ENCODE assay signal across 16 cellular contexts in the genomic region with DNA sequence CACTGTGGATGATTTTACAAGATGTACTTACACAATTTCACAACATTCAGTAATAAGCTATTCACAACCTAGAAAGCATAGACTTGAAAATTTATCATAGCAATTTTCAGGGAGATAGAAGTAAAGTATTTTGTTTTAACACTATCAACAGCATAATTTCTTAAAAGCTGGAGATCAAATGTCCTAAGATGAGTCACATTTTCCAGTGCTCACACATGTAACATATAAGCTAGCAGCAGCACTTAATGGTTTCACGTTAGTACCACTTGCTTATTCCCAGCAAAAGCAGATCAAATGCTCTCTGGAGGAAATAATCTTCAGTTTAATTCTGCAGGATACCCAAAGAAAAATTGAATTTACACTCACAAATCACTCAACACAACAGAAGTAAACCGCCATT. TPM values are rescaled to one million over a fixed set of nuclear protein-coding genes. Genes with fewer than 3 reads are reported as not detected.
DNase-seq lines count a peak whose midpoint lies in the region; FAIRE-seq and TF ChIP-seq lines count a peak whose summit lies in the region.
"Had no signal": no experiment of that assay in that cellular context is flagged by ENCODE, and none has a peak within 500 bp of the region (broad histone marks: within the 10 kb centered on the region; RNA-seq: fewer than 3 reads in every experiment).

No MANE protein-coding gene starts in this region.

- H3K36me3 ChIP-seq in bronchial epithelial cell (ENCODE audit: control insufficient read depth, insufficient read depth, low read length), result no peaks in the 10 kb centered on the region
- H3K36me3 ChIP-seq in MM.1S (replicated peaks; ENCODE audit: insufficient read depth, low read length), result no peaks in the 10 kb centered on the region
- H3K36me3 ChIP-seq: BLaER1 had no signal

- no peaks in the 10 kb centered on the region for H3K27me3 ChIP-seq in bronchial epithelial cell (ENCODE audit: control insufficient read depth, insufficient read depth, low read length)
- H3K27me3 ChIP-seq in MM.1S (replicated peaks; ENCODE audit: insufficient read depth, low read length), result no peaks in the 10 kb centered on the region
- H3K27me3 ChIP-seq: BLaER1 had no signal

- no peak overlapping the region for H3K9ac ChIP-seq in MM.1S (ENCODE audit: low read length)
- H3K9ac ChIP-seq: BLaER1 had no signal

- H4K20me1 ChIP-seq in MM.1S (ENCODE audit: insufficient read depth, low read length), result no peaks in the 10 kb centered on the region
- H4K20me1 ChIP-seq: BLaER1 had no signal

- no peaks in the 10 kb centered on the region for H3F3A ChIP-seq in MM.1S (ENCODE audit: insufficient read depth, low read length)

- peaks cover 2% of the 10 kb centered on the region for H3K9me3 Mint-ChIP-seq in glutamatergic neuron (ENCODE audit: unreplicated experiment)

- no peaks in the 10 kb centered on the region for H3K79me2 ChIP-seq in MM.1S (ENCODE audit: low read length)

- no peaks in the 10 kb centered on the region for H3K9me3 ChIP-seq in MM.1S (replicated peaks; ENCODE audit: insufficient read depth, low read length)
- H3K9me3 ChIP-seq: BLaER1 had no signal

- no peak overlapping the region for H3K4me3 Mint-ChIP-seq in glutamatergic neuron (ENCODE audit: unreplicated experiment)
- H3K4me3 Mint-ChIP-seq: CD8-positive, alpha-beta memory T cell; GM23338; H9 had no signal

- no peaks in the 10 kb centered on the region for H3K9me2 ChIP-seq in MM.1S (replicated peaks; ENCODE audit: insufficient read depth, low read length)

- H3K4me1 ChIP-seq in MM.1S (ENCODE audit: low read length), result no peaks in the 10 kb centered on the region
- H3K4me1 ChIP-seq: A549, BLaER1, Caco-2 had no signal

- TF ChIP-seq CTCF in bronchial epithelial cell (IDR thresholded peaks at IDR 0.05; ENCODE audit: insufficient read depth, low read length, severe bottlenecking), result no peak
- TF ChIP-seq CTCF in glutamatergic neuron (IDR thresholded peaks at IDR 0.05; ENCODE audit: partially characterized antibody, unreplicated experiment), result no peak
- no peak for TF ChIP-seq CTCF in MM.1S (IDR thresholded peaks at IDR 0.05; ENCODE audit: low read length)

- no peak overlapping the region for H3K4me2 ChIP-seq in MM.1S (ENCODE audit: low read depth, low read length)
- H3K4me2 ChIP-seq: A549, BLaER1, GM23338 had no signal

- peaks cover 2% of the 10 kb centered on the region for H3K27me3 Mint-ChIP-seq in glutamatergic neuron (ENCODE audit: unreplicated experiment)
- H3K27me3 Mint-ChIP-seq: CD8-positive, alpha-beta memory T cell had no signal

- TF ChIP-seq POLR2A in H54 (IDR thresholded peaks at IDR 0.05; ENCODE audit: low read depth, low read length), result no peak

- peak overlapping the region; percentile 87 for H3K27ac Mint-ChIP-seq in glutamatergic neuron (ENCODE audit: unreplicated experiment)
- H3K27ac Mint-ChIP-seq: CD8-positive, alpha-beta memory T cell; GM23338; H9 had no signal

- no peak for DNase-seq in H54 (ENCODE audit: insufficient read length, low spot score)
- peak; percentile 3 for DNase-seq in bronchial epithelial cell (ENCODE audit: low read depth)
- DNase-seq in glutamatergic neuron, result no peak
- DNase-seq in SW480 (ENCODE audit: low spot score), result no peak
- no peak for DNase-seq in activated CD4-positive, alpha-beta T cell treated with anti-CD3 and anti-CD28 coated beads, Interleukin-2, amount 50 U/mL, for 48 hours
- no peak for DNase-seq in MM.1S
- DNase-seq: Caco-2; CD8-positive, alpha-beta memory T cell; DMS79; EL; H9 had no signal

- H3K36me3 Mint-ChIP-seq in glutamatergic neuron (ENCODE audit: unreplicated experiment), result no peaks in the 10 kb centered on the region
- H3K36me3 Mint-ChIP-seq: CD8-positive, alpha-beta memory T cell had no signal

- H3K27ac ChIP-seq in MM.1S (ENCODE audit: low read length), result no peak overlapping the region
- H3K27ac ChIP-seq: A549, BLaER1 had no signal

- FAIRE-seq in H54 (lab: Jason Lieb, UNC) (peak; percentile 41), bronchial epithelial cell (lab: Jason Lieb, UNC) (no peak)
- FAIRE-seq: A549, G401.6, GM12891 had no signal

- H2AFZ ChIP-seq in MM.1S (ENCODE audit: low read length), result no peak overlapping the region
- H2AFZ ChIP-seq: GM23338 had no signal

- H3K4me1 Mint-ChIP-seq in glutamatergic neuron (ENCODE audit: low read depth, unreplicated experiment), result no peaks in the 10 kb centered on the region
- H3K4me1 Mint-ChIP-seq: CD8-positive, alpha-beta memory T cell; GM23338; H9 had no signal

- H3K4me3 ChIP-seq in bronchial epithelial cell (ENCODE audit: low read depth, low read length) (no peak overlapping the region), MM.1S (ENCODE audit: low read length) (no peak overlapping the region)
- H3K4me3 ChIP-seq: A549, BLaER1, GM23338 had no signal

RNA-seq across cellular contexts. Expression of a gene that starts 6.5 kb away (rescaled TPM):
- not detected in 2 replicates for total RNA-seq in bronchial epithelial cell
- not detected for total RNA-seq in glutamatergic neuron (ENCODE audit: unreplicated experiment)
- total RNA-seq: Caco-2; CD8-positive, alpha-beta memory T cell; GM23338; H9 had no signal

RNA-seq across cellular contexts. Expression of a gene that starts 23.8 kb away (rescaled TPM):
- total RNA-seq in bronchial epithelial cell (not detected in 2 replicates), glutamatergic neuron (ENCODE audit: unreplicated experiment) (not detected)
- total RNA-seq: Caco-2; CD8-positive, alpha-beta memory T cell; GM23338; H9 had no signal

RNA-seq across cellular contexts. Expression of a gene that starts 30.0 kb away (rescaled TPM):
- total RNA-seq in bronchial epithelial cell (not detected in 2 replicates), glutamatergic neuron (ENCODE audit: unreplicated experiment) (not detected)
- total RNA-seq: Caco-2; CD8-positive, alpha-beta memory T cell; GM23338; H9 had no signal

RNA-seq across cellular contexts. Expression of a gene that starts 38.8 kb away (rescaled TPM):
- total RNA-seq in bronchial epithelial cell (not detected in 2 replicates), glutamatergic neuron (ENCODE audit: unreplicated experiment) (not detected)
- total RNA-seq: Caco-2; CD8-positive, alpha-beta memory T cell; GM23338; H9 had no signal

RNA-seq across cellular contexts. Expression of a gene that starts 42.6 kb away (rescaled TPM):
- total RNA-seq in bronchial epithelial cell (not detected in 2 replicates), glutamatergic neuron (ENCODE audit: unreplicated experiment) (not detected)
- total RNA-seq: Caco-2; CD8-positive, alpha-beta memory T cell; GM23338; H9 had no signal
